Comparison of ENCODE assay signal across 8 cellular contexts in the genomic region with DNA sequence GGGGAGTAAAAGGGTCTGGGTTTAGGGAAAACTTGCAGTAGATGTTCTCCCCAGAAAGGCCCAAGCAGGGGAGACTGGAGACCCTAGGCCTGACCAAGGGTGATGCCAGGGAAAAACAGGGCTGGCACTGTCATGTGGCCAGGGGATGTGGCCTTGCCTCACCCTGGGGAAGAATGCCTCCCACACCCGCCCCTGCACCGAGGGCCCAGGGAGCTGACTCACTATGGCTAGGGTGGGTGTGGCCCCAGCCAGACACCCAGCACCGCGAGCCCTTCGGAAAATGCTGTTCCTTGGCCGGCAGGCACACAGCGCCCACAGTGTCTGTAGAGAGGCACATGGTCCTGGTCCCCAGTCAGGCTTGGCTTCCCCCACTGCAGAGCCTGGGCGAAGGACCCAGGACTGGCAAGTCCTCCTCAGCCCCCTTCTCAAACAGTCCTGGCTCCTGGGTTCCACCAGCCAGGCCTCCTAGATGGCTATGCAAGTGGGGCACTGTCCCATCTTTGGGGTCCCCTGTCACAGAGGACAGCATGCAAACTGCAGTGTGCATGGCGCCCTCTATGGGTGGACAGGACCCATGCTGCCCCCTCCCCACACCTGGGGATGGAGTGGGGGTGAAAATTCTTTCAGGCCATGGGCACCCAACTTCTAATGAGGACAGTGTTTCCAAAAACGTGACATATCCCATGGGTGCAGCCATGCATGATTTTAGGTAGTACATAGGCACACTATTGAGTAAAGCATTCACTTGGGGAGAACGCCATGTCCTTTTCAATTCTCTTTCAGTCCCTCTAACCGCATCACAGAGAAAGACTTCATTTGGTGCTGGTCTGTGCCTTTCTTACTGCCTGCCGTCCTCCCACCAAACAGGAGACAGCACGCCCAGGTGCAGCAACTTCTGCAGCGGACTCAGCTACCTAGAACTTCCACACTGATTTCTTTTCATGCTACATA. TPM values are rescaled to one million over a fixed set of nuclear protein-coding genes. Genes with fewer than 3 reads are reported as not detected.
A peak's percentile ranks its signal among the peaks of the same experiment; 100 is the strongest.
DNase-seq lines count a peak whose midpoint lies in the region; ATAC-seq, FAIRE-seq and TF ChIP-seq lines count a peak whose summit lies in the region.

No MANE protein-coding gene starts in this region.

- H3K27me3 ChIP-seq in SK-N-SH (ENCODE audit: insufficient read depth): no peaks in the 10 kb centered on the region

- POLR2A ChIA-PET in AG04449 (lab: Yijun Ruan, JAX): no interaction called here
- POLR2A ChIA-PET in SK-N-SH (lab: Yijun Ruan, JAX): interaction anchor here (1.0 kb wide), 1 partner anchor 122 kb away, joined by 3 read pairs; no protein-coding TSS in a partner anchor

- H3K9me3 ChIP-seq in SK-N-SH: no peaks in the 10 kb centered on the region

- TF ChIP-seq POLR2A in GM12891 (IDR thresholded peaks at IDR 0.05; ENCODE audit: low read depth, low read length): no peak

- no peak for TF ChIP-seq EP300 in SK-N-SH (IDR thresholded peaks at IDR 0.05; ENCODE audit: borderline replicate concordance in 1 of 2, low read depth in 1 of 2, low read length in 1 of 2)

- CTCF ChIA-PET in AG04449 (lab: Yijun Ruan, JAX): no interaction called here
- CTCF ChIA-PET in SK-N-SH (lab: Yijun Ruan, JAX): interaction anchor here (0.6 to 1.5 kb wide), 7 partner anchors 10 to 158 kb away, joined by 3 to 4 read pairs (median 3); no protein-coding TSS in a partner anchor

- ATAC-seq in stimulated activated naive CD8-positive, alpha-beta T cell treated with anti-CD3 and anti-CD28 coated beads, Interleukin-15, Interleukin-2, amounts not matched to agents 100 U/mL and 50 U/mL, for 24 hours: no peak
- no peak for ATAC-seq in HG03039 (IDR thresholded peaks at IDR 0.05; ENCODE audit: unreplicated experiment)

- H4K20me1 ChIP-seq in SK-N-SH (ENCODE audit: insufficient read depth): no peaks in the 10 kb centered on the region

- H3K4me1 ChIP-seq in SK-N-SH (ENCODE audit: control insufficient read depth in 1 of 2, insufficient read depth in 2 of 2, low read depth in 1 of 2, low read length in 1 of 2): peaks cover 0 to 10% of the 10 kb centered on the region in 2 experiments; a peak in 1 of 4 replicates

- peak; percentile 5 for TF ChIP-seq CTCF in AG04449 (IDR thresholded peaks at IDR 0.05; ENCODE audit: insufficient read depth, low read length, missing control alignments)
- TF ChIP-seq CTCF in GM13976 (IDR thresholded peaks at IDR 0.05; ENCODE audit: borderline replicate concordance, control extremely low read depth, extremely low read depth, insufficient read depth, missing control alignments): peak; percentile 56
- TF ChIP-seq CTCF in SK-N-SH (IDR thresholded peaks at IDR 0.05): peak; percentile 53
- peak; percentile 42 for TF ChIP-seq CTCF in fibroblast of villous mesenchyme (IDR thresholded peaks at IDR 0.05; ENCODE audit: insufficient read depth, low read depth, low read length)

- DNase-seq in AG04449 (ENCODE audit: low read depth, low spot score) (no peak), GM13976 (ENCODE audit: low spot score) (peak; percentile 61), SK-N-SH (peak; percentile 80), fibroblast of villous mesenchyme (ENCODE audit: low read depth) (peak; percentile 70), NCI-H2081 treated with DMSO at 0.1 percent for 48 hours (lab: John Stamatoyannopoulos, UW) (no peak), GM12891 (ENCODE audit: insufficient read length, low spot score) (no peak)
- DNase-seq in stimulated activated naive CD8-positive, alpha-beta T cell treated with anti-CD3 and anti-CD28 coated beads, Interleukin-15, Interleukin-2, amounts not matched to agents 100 U/mL and 50 U/mL, for 24 hours: peak; percentile 36

- no peak for FAIRE-seq in GM12891 (lab: Jason Lieb, UNC)

- H3K4me3 ChIP-seq in AG04449 (ENCODE audit: low read depth, low read length) (no peak overlapping the region), SK-N-SH (ENCODE audit: low read depth in 2 of 2, low read length in 1 of 2) (no peak overlapping the region; a peak in 1 of 4 replicates), fibroblast of villous mesenchyme (ENCODE audit: low read depth, low read length) (no peak overlapping the region)

- peak overlapping the region in 1 of 2 experiments; percentile 5; a peak in 1 of 4 replicates for H3K27ac ChIP-seq in SK-N-SH (ENCODE audit: low read depth in 2 of 2, low read length in 1 of 2)

- in situ Hi-C loops in GM13976 (cut with MboI; ENCODE audit: low sequenced_read_pairs, unreplicated experiment): no loop called here

- TF ChIP-seq RAD21 in SK-N-SH (IDR thresholded peaks at IDR 0.05; ENCODE audit: low read length): peak; percentile 61

- H3K9me2 ChIP-seq in SK-N-SH: no peaks in the 10 kb centered on the region

- H3K9ac ChIP-seq in SK-N-SH: no peak overlapping the region

- no peak overlapping the region for H3K4me2 ChIP-seq in SK-N-SH

- H3K79me2 ChIP-seq in SK-N-SH (ENCODE audit: insufficient read depth): no peaks in the 10 kb centered on the region

- no peak overlapping the region for H2AFZ ChIP-seq in SK-N-SH (ENCODE audit: low read depth)

- H3F3A ChIP-seq in SK-N-SH (replicated peaks; ENCODE audit: insufficient read depth): no peaks in the 10 kb centered on the region

- H3K36me3 ChIP-seq in SK-N-SH (replicated peaks in 1 of 2; ENCODE audit: control insufficient read depth in 1 of 2, insufficient read depth in 2 of 2, low read length in 1 of 2): no peaks in the 10 kb centered on the region

- WGBS in SK-N-SH (ENCODE audit: low lambda C conversion rate): 73% methylated on average over 13 of the region's 15 CpGs

TF ChIP-seq in SK-N-SH, 30 proteins besides CTCF, POLR2A, EP300 and RAD21:
- no peak for TF ChIP-seq YY1 (IDR thresholded peaks at IDR 0.05; ENCODE audit: low read depth)
- TF ChIP-seq SMC3 (IDR thresholded peaks at IDR 0.05; ENCODE audit: low read depth, low read length): peak; percentile 9; the same call in 1 of the 2 replicates

TF ChIP-seq in GM12891, 5 proteins besides CTCF, POLR2A, EP300 and RAD21:
- TF ChIP-seq POU2F2 (IDR thresholded peaks at IDR 0.05; ENCODE audit: low read depth, low read length) (no peak), TAF1 (IDR thresholded peaks at IDR 0.05; ENCODE audit: low read depth, low read length) (no peak), SPI1 (IDR thresholded peaks at IDR 0.05; ENCODE audit: low read depth, low read length) (no peak), PAX5 (IDR thresholded peaks at IDR 0.05; ENCODE audit: insufficient read depth, low read length, severe bottlenecking) (no peak), POLR2AphosphoS5 (IDR thresholded peaks at IDR 0.05; ENCODE audit: low read depth, low read length) (no peak)
TF ChIP-seq in GM12891: peak in this region for 0.

RNA-seq across cellular contexts. Expression of gene TMPRSS5, which starts 15.2 kb away (rescaled TPM):
- polyA plus RNA-seq in SK-N-SH (2012; rRNA removed): 0.28 and 0.29 TPM in 2 replicates
- polyA plus RNA-seq in SK-N-SH (2012; cell fraction: cytosol; rRNA removed): 0.01 and 0.04 TPM in 2 replicates
- 1.4 and 1.6 TPM in 2 replicates for polyA plus RNA-seq in SK-N-SH (2012; cell fraction: nucleus; rRNA removed)
- total RNA-seq in fibroblast of villous mesenchyme: under 0.01 and 0.43 TPM in 2 replicates
- polyA plus RNA-seq in GM12891 (2012; ENCODE audit: low read depth, missing spikeins): 0.23 TPM

Comparison
In these comparisons a context has a peak if more than half of its experiments do, and no peak if none do; other contexts are left out.
1. DNase-seq: peak in GM13976 (single experiment), SK-N-SH (single experiment), fibroblast of villous mesenchyme (single experiment) and stimulated activated naive CD8-positive, alpha-beta T cell treated with anti-CD3 and anti-CD28 coated beads, Interleukin-15, Interleukin-2, amounts not matched to agents 100 U/mL and 50 U/mL, for 24 hours (single experiment); none in AG04449 (single experiment), NCI-H2081 treated with DMSO at 0.1 percent for 48 hours (single experiment) and GM12891 (single experiment).
2. CTCF ChIP-seq: peak in every context shown above with its lines; median percentile 56 in GM13976; 53 in SK-N-SH; 42 in fibroblast of villous mesenchyme; 5 in AG04449.